Comparison of ENCODE assay signal across 21 cellular contexts in genomic region chr1:88740784-88741183, GRCh38. TPM values are rescaled to one million over a fixed set of nuclear protein-coding genes. Genes with fewer than 3 reads are reported as not detected.
DNase-seq lines count a peak whose midpoint lies in the region; ATAC-seq, FAIRE-seq and TF ChIP-seq lines count a peak whose summit lies in the region.
"Had no signal": no experiment of that assay in that cellular context is flagged by ENCODE, and none has a peak within 500 bp of the region (broad histone marks: within the 10 kb centered on the region; RNA-seq: fewer than 3 reads in every experiment).

No MANE protein-coding gene starts in this region.

- H3K9me3 Mint-ChIP-seq in endodermal cell, result peaks cover 6% of the 10 kb centered on the region

- H3K4me1 ChIP-seq in endodermal cell (ENCODE audit: control insufficient read depth, insufficient read depth, low read length) (no peaks in the 10 kb centered on the region), foreskin keratinocyte (no peaks in the 10 kb centered on the region), skeletal muscle satellite cell (ENCODE audit: control insufficient read depth, insufficient read depth, low read length) (peaks cover 11% of the 10 kb centered on the region), mesendoderm (ENCODE audit: control insufficient read depth, low read depth, low read length) (no peaks in the 10 kb centered on the region)

- H3K4me3 Mint-ChIP-seq in endodermal cell, result no peak overlapping the region
- H3K4me3 Mint-ChIP-seq: H9 had no signal

- H3K79me1 ChIP-seq in mesendoderm (ENCODE audit: low read length), result peaks cover 2% of the 10 kb centered on the region

- H3K27ac ChIP-seq in endodermal cell (ENCODE audit: low read depth, low read length) (no peak overlapping the region), foreskin keratinocyte (peak overlapping the region; percentile 16), mesendoderm (ENCODE audit: low read depth, low read length) (no peak overlapping the region)
- H3K27ac ChIP-seq: C4-2B, HL-60, RWPE1, SJSA1 had no signal

- no peaks in the 10 kb centered on the region for H3K27me3 ChIP-seq in endodermal cell (ENCODE audit: control insufficient read depth, insufficient read depth, low read length, poor library complexity, severe bottlenecking)
- H3K27me3 ChIP-seq in foreskin keratinocyte, result no peaks in the 10 kb centered on the region
- no peaks in the 10 kb centered on the region for H3K27me3 ChIP-seq in skeletal muscle satellite cell (ENCODE audit: control insufficient read depth, insufficient read depth, low read length)
- no peaks in the 10 kb centered on the region for H3K27me3 ChIP-seq in mesendoderm (ENCODE audit: insufficient read depth, low read length, poor library complexity)
- H3K27me3 ChIP-seq: SJSA1 had no signal

- H3K18ac ChIP-seq in mesendoderm (ENCODE audit: low read length), result no peak overlapping the region

- H3K4ac ChIP-seq in mesendoderm (ENCODE audit: low read depth, low read length), result no peak overlapping the region

- TF ChIP-seq POLR2A in H54 (IDR thresholded peaks at IDR 0.05; ENCODE audit: low read depth, low read length), result no peak

- peak; percentile 15 for FAIRE-seq in H54 (lab: Jason Lieb, UNC)
- FAIRE-seq: GM12891, GM18507, HTR-8/SVneo had no signal

- DNase-seq in H54 (ENCODE audit: insufficient read length, low spot score) (no peak), endodermal cell (no peak), foreskin keratinocyte (no peak), mesendoderm (no peak), NCI-H748 (lab: John Stamatoyannopoulos, UW; ENCODE audit: unreplicated experiment) (no peak), Right ventricle myocardium inferior (ENCODE audit: missing footprints) (no peak)
- DNase-seq: DMS 273 treated with DMSO at 0.1 percent for 48 hours, GF-D8, H9, NCI-H187, NCI-H446, NCI-H748 treated with DMSO at 0.1 percent for 48 hours had no signal

- no peak overlapping the region for H4K8ac ChIP-seq in mesendoderm (ENCODE audit: low read depth, low read length)

- peaks cover 21% of the 10 kb centered on the region for H3K4me1 Mint-ChIP-seq in endodermal cell

- H3K9me3 ChIP-seq in endodermal cell (ENCODE audit: control insufficient read depth, low read length) (peaks cover 8% of the 10 kb centered on the region), skeletal muscle satellite cell (replicated peaks; ENCODE audit: low read length) (no peaks in the 10 kb centered on the region)
- H3K9me3 ChIP-seq: SJSA1 had no signal

- no peak overlapping the region for H3K9ac ChIP-seq in endodermal cell (ENCODE audit: extremely low read depth, low read length, poor library complexity, severe bottlenecking)
- H3K9ac ChIP-seq in skeletal muscle satellite cell (ENCODE audit: low read depth, low read length), result peak overlapping the region; percentile 18
- no peak overlapping the region for H3K9ac ChIP-seq in mesendoderm (ENCODE audit: low read length)

- no peak overlapping the region for H3K23ac ChIP-seq in mesendoderm (ENCODE audit: low read length)

- TF ChIP-seq CTCF in endodermal cell (conservative IDR thresholded peaks at IDR 0.05) (no peak), foreskin keratinocyte (conservative IDR thresholded peaks at IDR 0.05) (no peak)

- H3K4me2 ChIP-seq in skeletal muscle satellite cell (ENCODE audit: low read length) (no peak overlapping the region), mesendoderm (ENCODE audit: low read length) (no peak overlapping the region)

- H3K36me3 Mint-ChIP-seq in endodermal cell (ENCODE audit: low read depth), result peaks cover 27% of the 10 kb centered on the region

- no peak overlapping the region for H3K56ac ChIP-seq in mesendoderm (ENCODE audit: low read length)

- H2BK5ac ChIP-seq in mesendoderm (ENCODE audit: low read length), result no peak overlapping the region

- no peak overlapping the region for H2AK5ac ChIP-seq in mesendoderm (ENCODE audit: low read length)

- H4K5ac ChIP-seq in mesendoderm (ENCODE audit: low read length), result no peak overlapping the region

- no peak overlapping the region for H2BK15ac ChIP-seq in mesendoderm (replicated peaks; ENCODE audit: low read depth)

- intact Hi-C loops in Right ventricle myocardium inferior (cut with DNase I), result no loop called here

- peak overlapping the region; percentile 27 for H3K27ac Mint-ChIP-seq in endodermal cell
- H3K27ac Mint-ChIP-seq: H9 had no signal

- no peaks in the 10 kb centered on the region for H3K27me3 Mint-ChIP-seq in endodermal cell (ENCODE audit: insufficient read depth)

- H2BK120ac ChIP-seq in mesendoderm (ENCODE audit: low read depth, low read length), result no peak overlapping the region

- ATAC-seq in foreskin keratinocyte (no peak), GM21367 (IDR thresholded peaks at IDR 0.05; ENCODE audit: unreplicated experiment) (no peak), Right ventricle myocardium inferior (no peak)

- 88 to 93% methylated on average over 3 of the region's 3 CpGs for WGBS in endodermal cell (ENCODE audit: insufficient coverage in 1 of 2, insufficient read length in 1 of 2), 2 experiments
- WGBS in mesendoderm (ENCODE audit: extremely low coverage, insufficient coverage, low lambda C conversion rate), result no CpG with 5 or more reads among the region's 3 CpGs

- H3K36me3 ChIP-seq in endodermal cell (ENCODE audit: control insufficient read depth, insufficient read depth, low read length), result peaks cover 36% of the 10 kb centered on the region
- peaks cover 5% of the 10 kb centered on the region for H3K36me3 ChIP-seq in skeletal muscle satellite cell (ENCODE audit: insufficient read depth, low read length)
- no peaks in the 10 kb centered on the region for H3K36me3 ChIP-seq in mesendoderm (ENCODE audit: control insufficient read depth, insufficient read depth, low read length)

- H3K4me3 ChIP-seq in endodermal cell (ENCODE audit: low read length) (no peak overlapping the region), skeletal muscle satellite cell (ENCODE audit: low read length) (no peak overlapping the region), mesendoderm (ENCODE audit: low read length) (no peak overlapping the region)
- H3K4me3 ChIP-seq: SJSA1 had no signal

- H3K79me2 ChIP-seq in mesendoderm (ENCODE audit: control insufficient read depth, insufficient read depth, low read length), result peaks cover 5% of the 10 kb centered on the region

RNA-seq across cellular contexts. Expression of gene PKN2, which starts 56.7 kb away (rescaled TPM):
- total RNA-seq in endodermal cell (10 to 100 TPM; 64.6 to 71.1 TPM), foreskin keratinocyte (33.0 and 36.7 TPM in 2 replicates), Right ventricle myocardium inferior (29.7 TPM)
- 36.0 TPM for polyA plus RNA-seq in endodermal cell (2013, experiment 1 of 2)
- polyA plus RNA-seq in endodermal cell (2013, experiment 2 of 2), result 37.2 TPM
- 5.2 and 6.6 TPM in 2 replicates for polyA plus RNA-seq in foreskin keratinocyte
- 24.5 and 35.5 TPM in 2 replicates for total RNA-seq in skeletal muscle satellite cell (2012; rRNA removed)
- 14.1 TPM for polyA plus RNA-seq in mesendoderm (2013, experiment 1 of 2)
- polyA plus RNA-seq in mesendoderm (2013, experiment 2 of 2), result 14.7 TPM
